Comparison of ENCODE assay signal across 23 cellular contexts in genomic region chr6:167730441-167730840, GRCh38.
DNase-seq lines count a peak whose midpoint lies in the region; ATAC-seq, FAIRE-seq and TF ChIP-seq lines count a peak whose summit lies in the region.
"Had no signal": no experiment of that assay in that cellular context is flagged by ENCODE, and none has a peak within 500 bp of the region (broad histone marks: within the 10 kb centered on the region; RNA-seq: fewer than 3 reads in every experiment).

No MANE protein-coding gene starts in this region.

- no peak overlapping the region for H2AK5ac ChIP-seq in mesendoderm (ENCODE audit: low read length)

- H3K9me3 ChIP-seq in WERI-Rb-1 (ENCODE audit: severe bottlenecking) = no peaks in the 10 kb centered on the region
- no peaks in the 10 kb centered on the region for H3K9me3 ChIP-seq in stomach
- H3K9me3 ChIP-seq: BE2C had no signal

- no peaks in the 10 kb centered on the region for H3K36me3 ChIP-seq in H7 (replicated peaks; ENCODE audit: control insufficient read depth, insufficient read depth, low read length)
- no peaks in the 10 kb centered on the region for H3K36me3 ChIP-seq in WERI-Rb-1
- H3K36me3 ChIP-seq in mesendoderm (ENCODE audit: control insufficient read depth, insufficient read depth, low read length) = no peaks in the 10 kb centered on the region
- no peaks in the 10 kb centered on the region for H3K36me3 ChIP-seq in stomach
- H3K36me3 ChIP-seq: BE2C had no signal

- no peak overlapping the region for H2BK15ac ChIP-seq in mesendoderm (replicated peaks; ENCODE audit: low read depth)

- FAIRE-seq in D721Med (lab: Jason Lieb, UNC) = no peak
- FAIRE-seq: A204.1, GM12892, GM18507, HepG2 had no signal

- H3K18ac ChIP-seq in mesendoderm (ENCODE audit: low read length) = no peak overlapping the region

- no peak overlapping the region for H3K9ac ChIP-seq in mesendoderm (ENCODE audit: low read length)
- H3K9ac ChIP-seq: GM23248 had no signal

- H2BK5ac ChIP-seq in mesendoderm (ENCODE audit: low read length) = peak overlapping the region; percentile 65

- no peak for TF ChIP-seq POLR2A in stomach (IDR thresholded peaks at IDR 0.05)

- TF ChIP-seq CTCF in WERI-Rb-1 (IDR thresholded peaks at IDR 0.05; ENCODE audit: low read depth, low read length) = no peak
- TF ChIP-seq CTCF in stomach (IDR thresholded peaks at IDR 0.05) = no peak
- TF ChIP-seq CTCF in D721Med (IDR thresholded peaks at IDR 0.05; ENCODE audit: insufficient read depth, missing control alignments) = no peak

- H3K27me3 ChIP-seq in H7 (ENCODE audit: control insufficient read depth, insufficient read depth, low read length) (no peaks in the 10 kb centered on the region), WERI-Rb-1 (ENCODE audit: insufficient read depth, low read depth, severe bottlenecking) (no peaks in the 10 kb centered on the region), mesendoderm (ENCODE audit: insufficient read depth, low read length, poor library complexity) (no peaks in the 10 kb centered on the region), stomach (no peaks in the 10 kb centered on the region)

- H3K4me3 ChIP-seq in H7 (ENCODE audit: insufficient read depth, low read depth, low read length) = no peak overlapping the region
- no peak overlapping the region for H3K4me3 ChIP-seq in WERI-Rb-1 (ENCODE audit: low read depth, low read length)
- H3K4me3 ChIP-seq in mesendoderm (ENCODE audit: low read length) = no peak overlapping the region
- no peak overlapping the region for H3K4me3 ChIP-seq in stomach
- H3K4me3 ChIP-seq: GM23248 had no signal

- no peak overlapping the region for H3K4ac ChIP-seq in mesendoderm (ENCODE audit: low read depth, low read length)

- no peaks in the 10 kb centered on the region for H3K79me2 ChIP-seq in mesendoderm (ENCODE audit: control insufficient read depth, insufficient read depth, low read length)

- DNase-seq in H7 (peak; percentile 9), WERI-Rb-1 (peak; percentile 0), mesendoderm (no peak), stomach (peak; percentile 11), glomerular visceral epithelial cell (ENCODE audit: extremely low spot score) (no peak), sciatic nerve (ENCODE audit: low spot score) (no peak), D721Med (ENCODE audit: insufficient read length, low spot score) (no peak)
- DNase-seq: ACHN; BE2C; C1 segment of cervical spinal cord; CD4-positive, CD25-positive, alpha-beta regulatory T cell; CD8-positive, alpha-beta memory T cell; COR-L47; DMS79; GDM1; GM23248; HFFc6 had no signal

- H3K27ac ChIP-seq in WERI-Rb-1 (no peak overlapping the region), mesendoderm (ENCODE audit: low read depth, low read length) (no peak overlapping the region), stomach (no peak overlapping the region)
- H3K27ac ChIP-seq: GM23248 had no signal

- no peak for TF ChIP-seq EP300 in stomach (IDR thresholded peaks at IDR 0.05)

- no peak overlapping the region for H4K8ac ChIP-seq in mesendoderm (ENCODE audit: low read depth, low read length)

- H4K5ac ChIP-seq in mesendoderm (ENCODE audit: low read length) = no peak overlapping the region

- no peak overlapping the region for H3K4me2 ChIP-seq in mesendoderm (ENCODE audit: low read length)

- ATAC-seq in sciatic nerve (no peak), HG03039 (IDR thresholded peaks at IDR 0.05; ENCODE audit: unreplicated experiment) (no peak)
- ATAC-seq: HCT116, HepG2 had no signal

- H2BK120ac ChIP-seq in mesendoderm (ENCODE audit: low read depth, low read length) = no peak overlapping the region

- no peak overlapping the region for H3K23ac ChIP-seq in mesendoderm (ENCODE audit: low read length)

- H3K56ac ChIP-seq in mesendoderm (ENCODE audit: low read length) = no peak overlapping the region

- H3K4me1 ChIP-seq in mesendoderm (ENCODE audit: control insufficient read depth, low read depth, low read length) (no peaks in the 10 kb centered on the region), stomach (peaks cover 3 to 15% (median 10%) of the 10 kb centered on the region in 4 donors)
- H3K4me1 ChIP-seq: BE2C had no signal

- no peaks in the 10 kb centered on the region for H3K79me1 ChIP-seq in mesendoderm (ENCODE audit: low read length)

- WGBS in mesendoderm (ENCODE audit: extremely low coverage, insufficient coverage, low lambda C conversion rate) = no CpG with 5 or more reads among the region's 15 CpGs
- 94 to 96% (median 95%) methylated on average over 15 of the region's 15 CpGs for WGBS in stomach, 5 donors

- intact Hi-C loops in stomach (cut with DNase I; ENCODE audit: low total_unique reads) = no loop called here
- intact Hi-C loops in sciatic nerve (cut with DNase I) = no loop called here

Comparison
In these comparisons a context has a peak if more than half of its experiments do, and no peak if none do; other contexts are left out.
1. DNase-seq: peak in H7 (single experiment), WERI-Rb-1 (single experiment) and stomach (single experiment); none in mesendoderm (single experiment), glomerular visceral epithelial cell (single experiment), sciatic nerve (single experiment) and D721Med (single experiment).